Comparison of ENCODE assay signal across 26 cellular contexts in genomic region chr3:47525617-47526016, GRCh38. TPM values are rescaled to one million over a fixed set of nuclear protein-coding genes. Genes with fewer than 3 reads are reported as not detected.
"Had no signal": no experiment of that assay in that cellular context is flagged by ENCODE, and none has a peak within 500 bp of the region (broad histone marks: within the 10 kb centered on the region; RNA-seq: fewer than 3 reads in every experiment).

No MANE protein-coding gene starts in this region.

- DNase-seq: heart left ventricle; islet precursor cell; left ventricle myocardium inferior; midbrain; mucosa of descending colon; naive thymus-derived CD8-positive, alpha-beta T cell; occipital lobe; ovary; retina; right cardiac atrium; sigmoid colon; stimulated activated CD4-positive, alpha-beta T cell treated with anti-CD3 and anti-CD28 coated beads, Interleukin-1b, Interleukin-23, amount 100 ng/mL, for 48 hours; stimulated activated CD4-positive, alpha-beta T cell treated with anti-CD3 and anti-CD28 coated beads, Interleukin-2, amount 100 ng/mL, for 48 hours; stimulated activated CD4-positive, alpha-beta T cell treated with anti-CD3 and anti-CD28 coated beads, Interleukin-4, amount 100 ng/mL, for 4 hours; stimulated activated CD8-positive, alpha-beta memory T cell treated with anti-CD3 and anti-CD28 coated beads, Interleukin-4, amount 100 ng/mL, for 48 hours; stimulated activated naive CD4-positive, alpha-beta T cell treated with Interleukin-2 at 50 U/mL for 16 hours; stimulated activated naive CD8-positive, alpha-beta T cell treated with anti-CD3 and anti-CD28 coated beads, Interleukin-15, amount 100 ng/mL, for 72 hours; substantia nigra had no signal

- H3K4me3 ChIP-seq: heart left ventricle, left ventricle myocardium inferior, lung, mucosa of descending colon, ovary, prostate gland, sigmoid colon, smooth muscle cell, tibial nerve, vagina had no signal

- H3K9me3 ChIP-seq: mucosa of descending colon, neutrophil, ovary, prostate gland, sigmoid colon, vagina had no signal

- H3K36me3 ChIP-seq: heart left ventricle, left ventricle myocardium inferior, neutrophil, ovary, prostate gland, sigmoid colon, tibial nerve, vagina had no signal

- H3K27ac ChIP-seq: heart left ventricle, left ventricle myocardium inferior, neutrophil, ovary, prostate gland, sigmoid colon, tibial nerve, vagina had no signal

- H3K4me1 ChIP-seq: prostate gland had no signal

- ATAC-seq: heart left ventricle; mucosa of descending colon; naive thymus-derived CD8-positive, alpha-beta T cell; right cardiac atrium; stimulated activated memory B cell treated with anti-CD40 and anti-IgM and Interleukin-4, amounts not matched to agents 10 μg/mL and 1 μg/mL and 100 μg/mL, for 72 hours; stimulated activated naive CD8-positive, alpha-beta T cell treated with anti-CD3 and anti-CD28 coated beads, Interleukin-15, amount 100 ng/mL, for 72 hours had no signal

- H3K27me3 ChIP-seq: heart left ventricle, neutrophil, ovary, sigmoid colon, tibial nerve, vagina had no signal

- H3K4me2 ChIP-seq: smooth muscle cell had no signal

RNA-seq across cellular contexts. Expression of gene CSPG5, which starts 53.0 kb away (rescaled TPM):
- total RNA-seq: ureter had no signal
